In the genomic region with DNA sequence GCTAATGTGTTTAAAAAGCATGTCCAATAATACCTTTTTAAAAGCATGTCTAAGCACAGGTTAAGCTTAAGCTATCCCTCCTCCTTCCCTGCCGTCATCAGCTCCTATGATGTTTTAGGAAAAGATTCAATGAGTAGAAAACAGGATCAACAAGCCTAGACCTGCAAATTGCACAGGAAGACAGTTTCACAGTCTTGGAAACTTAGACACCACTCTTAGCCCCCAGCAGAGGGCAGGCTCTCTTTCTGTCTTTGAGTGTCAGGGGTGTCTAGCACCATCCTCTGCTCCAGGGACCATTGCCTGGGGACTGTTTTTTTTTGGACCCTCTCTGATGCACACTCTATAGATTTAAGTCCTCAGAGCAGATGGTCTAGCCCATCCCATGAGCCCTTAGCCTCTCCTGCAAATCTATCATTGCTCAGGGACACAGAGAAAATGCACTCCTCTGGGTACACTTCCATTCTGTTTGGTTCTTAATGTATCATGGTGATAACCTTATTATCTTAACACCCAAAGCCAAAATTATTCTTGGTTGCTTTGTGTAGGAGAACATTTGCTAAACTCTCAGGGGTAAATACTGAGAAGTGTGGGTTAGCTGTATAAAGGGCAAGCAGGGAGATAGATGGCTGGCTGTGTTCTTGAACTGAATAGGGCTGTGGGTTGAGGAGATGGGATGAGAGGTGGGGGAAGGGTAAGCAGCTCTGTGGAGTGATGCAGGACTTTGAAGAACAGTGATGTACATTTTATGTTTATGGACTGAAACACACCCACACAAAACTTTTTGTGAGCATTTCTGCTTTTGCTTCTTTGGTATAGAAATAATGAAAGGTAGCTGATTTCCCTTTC, we compare ENCODE assay signal across 10 cellular contexts.
DNase-seq lines count a peak whose midpoint lies in the region; ATAC-seq, FAIRE-seq and TF ChIP-seq lines count a peak whose summit lies in the region.
"Had no signal": no experiment of that assay in that cellular context is flagged by ENCODE, and none has a peak within 500 bp of the region (broad histone marks: within the 10 kb centered on the region; RNA-seq: fewer than 3 reads in every experiment).

No MANE protein-coding gene starts in this region.

- H3K27me3 ChIP-seq in foreskin keratinocyte = no peaks in the 10 kb centered on the region
- H3K27me3 ChIP-seq in naive thymus-derived CD4-positive, alpha-beta T cell (ENCODE audit: control insufficient read depth in 2 of 2, insufficient read depth in 2 of 2, low read length in 2 of 2) = no peaks in the 10 kb centered on the region
- H3K27me3 ChIP-seq: Peyer's patch had no signal

- peaks cover 3 to 22% (median 8%) of the 10 kb centered on the region in 11 donors for H3K9me3 Mint-ChIP-seq in naive thymus-derived CD4-positive, alpha-beta T cell

- H3K27me3 Mint-ChIP-seq in naive thymus-derived CD4-positive, alpha-beta T cell = peaks cover 0 to 14% (median 0%) of the 10 kb centered on the region in 5 donors

- DNase-seq in AG10803 (ENCODE audit: low read depth) (no peak), GM18507 (ENCODE audit: extremely low spot score, insufficient read length, low read depth) (no peak), RKO (ENCODE audit: low spot score) (peak; percentile 9), foreskin keratinocyte (peak; percentile 62 to 80), kidney glomerular epithelial cell (lab: John Stamatoyannopoulos, UW) (no peak), Ammon's horn (ENCODE audit: low spot score) (no peak)
- no peak for DNase-seq in naive thymus-derived CD4-positive, alpha-beta T cell
- DNase-seq: Peyer's patch had no signal

- intact Hi-C loops in naive thymus-derived CD4-positive, alpha-beta T cell (cut with micrococcal nuclease) = no loop called here

- no peak overlapping the region for H3K27ac ChIP-seq in foreskin keratinocyte
- H3K27ac ChIP-seq in naive thymus-derived CD4-positive, alpha-beta T cell (ENCODE audit: low read depth, low read length) = no peak overlapping the region
- H3K27ac ChIP-seq: Peyer's patch had no signal

- no peaks in the 10 kb centered on the region for H3K9me3 ChIP-seq in naive thymus-derived CD4-positive, alpha-beta T cell (ENCODE audit: control insufficient read depth in 2 of 3, low read length in 3 of 3)
- H3K9me3 ChIP-seq: Peyer's patch had no signal

- H3K4me1 Mint-ChIP-seq in naive thymus-derived CD4-positive, alpha-beta T cell = no peaks in the 10 kb centered on the region

- POLR2A ChIA-PET in naive thymus-derived CD4-positive, alpha-beta T cell (lab: Charles Lee) = no interaction called here

- TF ChIP-seq CTCF in AG10803 (conservative IDR thresholded peaks at IDR 0.05; ENCODE audit: low read length) (peak; percentile 56), foreskin keratinocyte (conservative IDR thresholded peaks at IDR 0.05) (peak; percentile 82)

- no peaks in the 10 kb centered on the region for H3K4me1 ChIP-seq in foreskin keratinocyte
- no peaks in the 10 kb centered on the region for H3K4me1 ChIP-seq in naive thymus-derived CD4-positive, alpha-beta T cell (ENCODE audit: control insufficient read depth in 2 of 2, insufficient read depth in 2 of 2, low read length in 2 of 2)
- H3K4me1 ChIP-seq: Peyer's patch had no signal

- no peaks in the 10 kb centered on the region for H3K36me3 ChIP-seq in naive thymus-derived CD4-positive, alpha-beta T cell (ENCODE audit: control insufficient read depth in 2 of 3, insufficient read depth in 3 of 3, low read length in 3 of 3)
- H3K36me3 ChIP-seq: Peyer's patch had no signal

- no peak overlapping the region for H3K4me3 Mint-ChIP-seq in naive thymus-derived CD4-positive, alpha-beta T cell
- H3K4me3 Mint-ChIP-seq: activated T-helper 1 cell treated with anti-CD3 and anti-CD28 coated beads, Interleukin-12 subunit alpha, Interleukin-12 subunit beta, Interleukin-2, Interleukin-4 antibody, amounts not matched to agents 30 ng/mL and 10 ng/mL and 1 ng/mL, durations not matched to agents 14 hours and 24 hours and 36 hours had no signal

- no peak overlapping the region for H3K4me3 ChIP-seq in AG10803 (ENCODE audit: low read length)
- no peak overlapping the region for H3K4me3 ChIP-seq in naive thymus-derived CD4-positive, alpha-beta T cell (ENCODE audit: low read length)
- H3K4me3 ChIP-seq: Peyer's patch had no signal

- ATAC-seq in foreskin keratinocyte (peak; percentile 91), GM21526 (IDR thresholded peaks at IDR 0.05; ENCODE audit: low FRiP score, unreplicated experiment) (no peak)
- ATAC-seq in naive thymus-derived CD4-positive, alpha-beta T cell = no peak

- no peak overlapping the region for H3K27ac Mint-ChIP-seq in naive thymus-derived CD4-positive, alpha-beta T cell
- H3K27ac Mint-ChIP-seq: activated T-helper 1 cell treated with anti-CD3 and anti-CD28 coated beads, Interleukin-12 subunit alpha, Interleukin-12 subunit beta, Interleukin-2, Interleukin-4 antibody, amounts not matched to agents 30 ng/mL and 10 ng/mL and 1 ng/mL, durations not matched to agents 14 hours and 24 hours and 36 hours had no signal

- peak; percentile 18 for FAIRE-seq in GM18507 (lab: Jason Lieb, UNC)

- H3K36me3 Mint-ChIP-seq in naive thymus-derived CD4-positive, alpha-beta T cell = peaks cover 0 to 9% (median 6%) of the 10 kb centered on the region in 5 donors

- CTCF ChIA-PET in naive thymus-derived CD4-positive, alpha-beta T cell (lab: Charles Lee) = no interaction called here

Comparison
In these comparisons a context has a peak if more than half of its experiments do, and no peak if none do; other contexts are left out.
1. DNase-seq: peak in RKO (single experiment) and foreskin keratinocyte (2 of 2); none in AG10803 (single experiment), GM18507 (single experiment), kidney glomerular epithelial cell (single experiment), naive thymus-derived CD4-positive, alpha-beta T cell (0 of 9) and Ammon's horn (single experiment).